8 cellular contexts compared by ENCODE assay signal in genomic region chr19:43503501-43504425, GRCh38. TPM values are rescaled to one million over a fixed set of nuclear protein-coding genes. Genes with fewer than 3 reads are reported as not detected.
DNase-seq lines count a peak whose midpoint lies in the region; ATAC-seq and TF ChIP-seq lines count a peak whose summit lies in the region.

No MANE protein-coding gene starts in this region.

- TF ChIP-seq CTCF in BE2C (IDR thresholded peaks at IDR 0.05; ENCODE audit: low read depth, low read length), result peak; percentile 5; the same call in 1 of the 2 replicates
- peak; percentile 8 for TF ChIP-seq CTCF in liver (IDR thresholded peaks at IDR 0.05; ENCODE audit: low read depth, low read length, missing input control)

- H3K4me3 ChIP-seq in BE2C (ENCODE audit: low read depth, low read length), result peak overlapping the region; percentile 83
- peak overlapping the region; percentile 73 to 93 (median 80) for H3K4me3 ChIP-seq in liver (ENCODE audit: low read depth in 1 of 3, low read length in 3 of 3)

- H3K27ac ChIP-seq in liver (ENCODE audit: low read depth in 1 of 2, low read length in 2 of 2), result peak overlapping the region; percentile 91 to 95

- H3K4me1 ChIP-seq in BE2C, result no peaks in the 10 kb centered on the region
- H3K4me1 ChIP-seq in liver (ENCODE audit: control insufficient read depth in 4 of 4, insufficient read depth in 4 of 4, low read length in 3 of 4), result peaks cover 11 to 45% (median 26%) of the 10 kb centered on the region in 4 donors

- H3K9me3 Mint-ChIP-seq in activated CD4-positive, alpha-beta T cell treated with anti-CD3 and anti-CD28 coated beads, Interleukin-2, amount 10 ng/mL, durations not matched to agents 24 days and 14 days, result no peaks in the 10 kb centered on the region
- H3K9me3 Mint-ChIP-seq in dendritic cell treated with granulocyte-macrophage colony-stimulating factor and Interleukin-4, amounts not matched to agents 40 ng/mL and 50 ng/mL, for 4 days, result no peaks in the 10 kb centered on the region

- no peaks in the 10 kb centered on the region for H3K27me3 Mint-ChIP-seq in activated CD4-positive, alpha-beta T cell treated with anti-CD3 and anti-CD28 coated beads, Interleukin-2, amount 10 ng/mL, durations not matched to agents 24 days and 14 days
- peaks cover 4% of the 10 kb centered on the region for H3K27me3 Mint-ChIP-seq in dendritic cell treated with granulocyte-macrophage colony-stimulating factor and Interleukin-4, amounts not matched to agents 40 ng/mL and 50 ng/mL, for 4 days

- TF ChIP-seq RAD21 in liver (IDR thresholded peaks at IDR 0.05), result peak; percentile 27 to 29

- peak overlapping the region; percentile 94 for H3K27ac Mint-ChIP-seq in activated CD4-positive, alpha-beta T cell treated with anti-CD3 and anti-CD28 coated beads, Interleukin-2, amount 10 ng/mL, durations not matched to agents 24 days and 14 days
- H3K27ac Mint-ChIP-seq in dendritic cell treated with granulocyte-macrophage colony-stimulating factor and Interleukin-4, amounts not matched to agents 40 ng/mL and 50 ng/mL, for 4 days, result peak overlapping the region; percentile 93

- TF ChIP-seq POLR2A in GM19193 (IDR thresholded peaks at IDR 0.05; ENCODE audit: extremely low read depth, insufficient read depth, insufficient read length), result peak; percentile 62

- H3K36me3 ChIP-seq in BE2C (no peaks in the 10 kb centered on the region), liver (ENCODE audit: control insufficient read depth in 4 of 4, insufficient read depth in 3 of 4, low read depth in 1 of 4, low read length in 3 of 4) (peaks cover 0 to 8% (median 2%) of the 10 kb centered on the region in 4 donors)

- peak overlapping the region; percentile 93 for H3K4me3 Mint-ChIP-seq in activated CD4-positive, alpha-beta T cell treated with anti-CD3 and anti-CD28 coated beads, Interleukin-2, amount 10 ng/mL, durations not matched to agents 24 days and 14 days
- H3K4me3 Mint-ChIP-seq in dendritic cell treated with granulocyte-macrophage colony-stimulating factor and Interleukin-4, amounts not matched to agents 40 ng/mL and 50 ng/mL, for 4 days, result peak overlapping the region; percentile 100

- 1% methylated on average over 64 of the region's 64 CpGs for WGBS in liver

- no peaks in the 10 kb centered on the region for H3K9me3 ChIP-seq in BE2C
- no peaks in the 10 kb centered on the region for H3K9me3 ChIP-seq in liver (ENCODE audit: control insufficient read depth in 4 of 4, low read length in 3 of 4)

- H3K27me3 ChIP-seq in BE2C, result no peaks in the 10 kb centered on the region
- no peaks in the 10 kb centered on the region for H3K27me3 ChIP-seq in liver (ENCODE audit: control insufficient read depth in 4 of 4, insufficient read depth in 4 of 4, low read length in 3 of 4)

- peak; percentile 99 for DNase-seq in BE2C
- peak; percentile 85 to 99 for DNase-seq in NCI-H526 (lab: John Stamatoyannopoulos, UW)
- DNase-seq in activated CD4-positive, alpha-beta T cell treated with anti-CD3 and anti-CD28 coated beads, Interleukin-2, amount 10 ng/mL, durations not matched to agents 24 days and 14 days, result peak; percentile 100
- peak; percentile 100 for DNase-seq in stimulated activated CD4-positive, alpha-beta T cell treated with anti-CD3 and anti-CD28 coated beads, Interleukin-4, amount 100 ng/mL, for 1 hour

- intact Hi-C loops in activated CD4-positive, alpha-beta T cell treated with anti-CD3 and anti-CD28 coated beads, Interleukin-2, amount 10 ng/mL, durations not matched to agents 24 days and 14 days (cut with micrococcal nuclease), result loop anchor here (1.0 to 2.0 kb wide), 5 partner anchors 16 to 56 kb away; partner anchors contain the start of gene ZNF575
- intact Hi-C loops in dendritic cell treated with granulocyte-macrophage colony-stimulating factor and Interleukin-4, amounts not matched to agents 40 ng/mL and 50 ng/mL, for 4 days (cut with micrococcal nuclease), result loop anchor here (1.0 to 2.0 kb wide), 3 partner anchors 15 to 56 kb away; no protein-coding TSS in a partner anchor

- peaks cover 25% of the 10 kb centered on the region for H3K4me1 Mint-ChIP-seq in activated CD4-positive, alpha-beta T cell treated with anti-CD3 and anti-CD28 coated beads, Interleukin-2, amount 10 ng/mL, durations not matched to agents 24 days and 14 days
- peaks cover 44% of the 10 kb centered on the region for H3K4me1 Mint-ChIP-seq in dendritic cell treated with granulocyte-macrophage colony-stimulating factor and Interleukin-4, amounts not matched to agents 40 ng/mL and 50 ng/mL, for 4 days (ENCODE audit: low read depth)

- ATAC-seq in HG03432 (IDR thresholded peaks at IDR 0.05; ENCODE audit: unreplicated experiment), result peak; percentile 88

- peak overlapping the region; percentile 74 to 77 for H3K9ac ChIP-seq in liver (ENCODE audit: low read depth in 1 of 2, low read length in 2 of 2)

- peaks cover 36% of the 10 kb centered on the region for H3K36me3 Mint-ChIP-seq in activated CD4-positive, alpha-beta T cell treated with anti-CD3 and anti-CD28 coated beads, Interleukin-2, amount 10 ng/mL, durations not matched to agents 24 days and 14 days (ENCODE audit: low read depth)
- peaks cover 94% of the 10 kb centered on the region for H3K36me3 Mint-ChIP-seq in dendritic cell treated with granulocyte-macrophage colony-stimulating factor and Interleukin-4, amounts not matched to agents 40 ng/mL and 50 ng/mL, for 4 days (ENCODE audit: low read depth)

TF ChIP-seq in liver, 16 proteins besides CTCF, POLR2A, EP300 and RAD21 (continues in another document):
- TF ChIP-seq SP1 (IDR thresholded peaks at IDR 0.05) (peak; percentile 52), GABPA (IDR thresholded peaks at IDR 0.05 in 1 of 2, conservative IDR thresholded peaks at IDR 0.05 in 1 of 2) (no peak), ATF3 (IDR thresholded peaks at IDR 0.05) (no peak), EGR1 (IDR thresholded peaks at IDR 0.05; ENCODE audit: low read depth in 2 of 2) (no peak), RXRA (IDR thresholded peaks at IDR 0.05) (peak; percentile 25 to 45), FOXA2 (IDR thresholded peaks at IDR 0.05) (no peak), FOXA1 (IDR thresholded peaks at IDR 0.05) (no peak), HNF4G (IDR thresholded peaks at IDR 0.05) (no peak), ZBTB33 (IDR thresholded peaks at IDR 0.05) (no peak), HNF4A (conservative IDR thresholded peaks at IDR 0.05) (peak; percentile 42 to 47)

RNA-seq across cellular contexts. Expression of gene PHLDB3, which starts 0.8 kb away (rescaled TPM):
- 8.1 TPM for polyA plus RNA-seq in BE2C (2012; ENCODE audit: insufficient read depth, insufficient read length, low read depth)
- 26.3 and 26.7 TPM in 2 replicates for total RNA-seq in activated CD4-positive, alpha-beta T cell treated with anti-CD3 and anti-CD28 coated beads, Interleukin-2, amount 10 ng/mL, durations not matched to agents 24 days and 14 days
- total RNA-seq in liver, result 10 to 100 TPM; 10.6 to 18.2 TPM
- 10 to 100 TPM; 10.7 to 12.7 TPM for polyA plus RNA-seq in liver

RNA-seq across cellular contexts. Expression of gene ETHE1, which starts 23.2 kb away (rescaled TPM):
- 12.9 TPM for polyA plus RNA-seq in BE2C (2012; ENCODE audit: insufficient read depth, insufficient read length, low read depth)
- total RNA-seq in activated CD4-positive, alpha-beta T cell treated with anti-CD3 and anti-CD28 coated beads, Interleukin-2, amount 10 ng/mL, durations not matched to agents 24 days and 14 days, result 59.3 and 59.7 TPM in 2 replicates
- 10 to 100 TPM; 30.4 to 35.0 TPM for total RNA-seq in liver
- 10 to 100 TPM; 34.0 to 45.1 TPM for polyA plus RNA-seq in liver

RNA-seq across cellular contexts. Expression of gene ZNF575, which starts 29.2 kb away (rescaled TPM):
- 2.0 TPM for polyA plus RNA-seq in BE2C (2012; ENCODE audit: insufficient read depth, insufficient read length, low read depth)
- total RNA-seq in activated CD4-positive, alpha-beta T cell treated with anti-CD3 and anti-CD28 coated beads, Interleukin-2, amount 10 ng/mL, durations not matched to agents 24 days and 14 days, result 1.8 and 2.4 TPM in 2 replicates
- under 1 TPM; 0.08 to 0.09 TPM for total RNA-seq in liver
- polyA plus RNA-seq in liver, result 1 to 10 TPM in 1 of 2 donors, under 1 TPM in 1; 0.88 to 1.0 TPM

RNA-seq across cellular contexts. Expression of gene LYPD3, which starts 38.4 kb away (rescaled TPM):
- not detected for polyA plus RNA-seq in BE2C (2012; ENCODE audit: insufficient read depth, insufficient read length, low read depth)
- 3.6 and 4.1 TPM in 2 replicates for total RNA-seq in activated CD4-positive, alpha-beta T cell treated with anti-CD3 and anti-CD28 coated beads, Interleukin-2, amount 10 ng/mL, durations not matched to agents 24 days and 14 days
- total RNA-seq in liver, result under 1 TPM; 0.08 to 0.09 TPM
- polyA plus RNA-seq in liver, result under 1 TPM; 0.26 to 0.38 TPM

Comparison
In these comparisons a context has a peak if more than half of its experiments do, and no peak if none do; other contexts are left out.
1. Peak in every context shown above with its lines: DNase-seq, ATAC-seq, H3K4me3 ChIP-seq and H3K27ac ChIP-seq.